In the genomic region with DNA sequence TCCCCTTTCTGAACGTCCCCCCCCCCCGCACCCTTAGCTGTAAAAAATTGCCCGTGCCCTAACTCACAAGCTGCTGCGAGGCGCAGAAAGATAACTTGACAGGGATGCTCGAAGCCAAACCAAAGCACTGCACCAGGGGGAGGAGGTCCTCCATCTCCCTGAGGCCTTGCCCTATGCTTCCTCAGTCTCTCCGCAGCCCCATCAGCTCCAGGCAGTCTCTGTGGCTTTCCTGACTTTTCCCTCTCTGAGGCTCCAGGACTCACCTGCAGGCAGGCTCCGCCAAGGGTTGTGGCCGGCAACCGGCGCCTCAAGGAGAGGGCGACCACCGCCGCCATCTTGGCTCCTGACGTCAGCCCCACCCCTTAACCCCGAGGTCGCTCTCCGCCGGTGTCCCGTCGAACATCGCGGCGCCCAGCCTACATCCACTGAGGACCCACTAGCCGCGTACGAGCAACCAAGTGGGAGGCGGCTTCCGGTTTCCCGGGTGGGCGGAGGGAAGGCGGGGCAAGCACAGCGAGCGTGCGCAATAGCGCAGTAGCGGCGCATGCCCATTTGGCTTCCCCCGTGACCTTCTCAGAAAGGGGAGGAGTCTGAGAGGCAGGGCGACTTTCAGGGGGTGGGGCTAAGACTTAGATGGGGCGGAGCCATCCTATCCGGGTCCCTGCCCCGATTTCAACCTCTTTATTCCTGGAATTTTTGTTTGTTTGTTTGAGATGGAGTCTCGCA, we compare ENCODE assay signal across 1 cellular context.
TF ChIP-seq lines count a peak whose summit lies in the region.

A gene (minus strand): TSS at position 348 of the 726 bp plus-strand sequence. CDS start 13 bp downstream, at position 335.

TF ChIP-seq in HepG2, 621 proteins besides CTCF, POLR2A, EP300 and RAD21 (continued from another document and continues in another):
- TF ChIP-seq HOXA9 (CRISPR knock-in tag; IDR thresholded peaks at IDR 0.05; ENCODE audit: borderline replicate concordance): no peak
- TF ChIP-seq, protein P1, sequence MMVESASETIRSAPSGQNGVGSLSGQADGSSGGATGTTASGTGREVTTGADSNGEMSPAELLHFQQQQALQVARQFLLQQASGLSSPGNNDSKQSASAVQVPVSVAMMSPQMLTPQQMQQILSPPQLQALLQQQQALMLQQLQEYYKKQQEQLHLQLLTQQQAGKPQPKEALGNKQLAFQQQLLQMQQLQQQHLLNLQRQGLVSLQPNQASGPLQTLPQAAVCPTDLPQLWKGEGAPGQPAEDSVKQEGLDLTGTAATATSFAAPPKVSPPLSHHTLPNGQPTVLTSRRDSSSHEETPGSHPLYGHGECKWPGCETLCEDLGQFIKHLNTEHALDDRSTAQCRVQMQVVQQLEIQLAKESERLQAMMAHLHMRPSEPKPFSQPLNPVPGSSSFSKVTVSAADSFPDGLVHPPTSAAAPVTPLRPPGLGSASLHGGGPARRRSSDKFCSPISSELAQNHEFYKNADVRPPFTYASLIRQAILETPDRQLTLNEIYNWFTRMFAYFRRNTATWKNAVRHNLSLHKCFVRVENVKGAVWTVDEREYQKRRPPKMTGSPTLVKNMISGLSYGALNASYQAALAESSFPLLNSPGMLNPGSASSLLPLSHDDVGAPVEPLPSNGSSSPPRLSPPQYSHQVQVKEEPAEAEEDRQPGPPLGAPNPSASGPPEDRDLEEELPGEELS (CRISPR knock-in tag; IDR thresholded peaks at IDR 0.05): 0 out of 2 replicates have a peak, but pooled peaks have one; percentile 5
- peak; percentile 87 for TF ChIP-seq KMT2A (CRISPR knock-in tag; IDR thresholded peaks at IDR 0.05)
- no peak for TF ChIP-seq KLF9 (CRISPR knock-in tag; IDR thresholded peaks at IDR 0.05; ENCODE audit: low read depth)
- no peak for TF ChIP-seq TCF7L2 (IDR thresholded peaks at IDR 0.05; ENCODE audit: low read depth, low read length)
- TF ChIP-seq FOXA3 (CRISPR knock-in tag; IDR thresholded peaks at IDR 0.05): peak; percentile 43; the same call in 1 of the 2 replicates
- TF ChIP-seq, protein P2, sequence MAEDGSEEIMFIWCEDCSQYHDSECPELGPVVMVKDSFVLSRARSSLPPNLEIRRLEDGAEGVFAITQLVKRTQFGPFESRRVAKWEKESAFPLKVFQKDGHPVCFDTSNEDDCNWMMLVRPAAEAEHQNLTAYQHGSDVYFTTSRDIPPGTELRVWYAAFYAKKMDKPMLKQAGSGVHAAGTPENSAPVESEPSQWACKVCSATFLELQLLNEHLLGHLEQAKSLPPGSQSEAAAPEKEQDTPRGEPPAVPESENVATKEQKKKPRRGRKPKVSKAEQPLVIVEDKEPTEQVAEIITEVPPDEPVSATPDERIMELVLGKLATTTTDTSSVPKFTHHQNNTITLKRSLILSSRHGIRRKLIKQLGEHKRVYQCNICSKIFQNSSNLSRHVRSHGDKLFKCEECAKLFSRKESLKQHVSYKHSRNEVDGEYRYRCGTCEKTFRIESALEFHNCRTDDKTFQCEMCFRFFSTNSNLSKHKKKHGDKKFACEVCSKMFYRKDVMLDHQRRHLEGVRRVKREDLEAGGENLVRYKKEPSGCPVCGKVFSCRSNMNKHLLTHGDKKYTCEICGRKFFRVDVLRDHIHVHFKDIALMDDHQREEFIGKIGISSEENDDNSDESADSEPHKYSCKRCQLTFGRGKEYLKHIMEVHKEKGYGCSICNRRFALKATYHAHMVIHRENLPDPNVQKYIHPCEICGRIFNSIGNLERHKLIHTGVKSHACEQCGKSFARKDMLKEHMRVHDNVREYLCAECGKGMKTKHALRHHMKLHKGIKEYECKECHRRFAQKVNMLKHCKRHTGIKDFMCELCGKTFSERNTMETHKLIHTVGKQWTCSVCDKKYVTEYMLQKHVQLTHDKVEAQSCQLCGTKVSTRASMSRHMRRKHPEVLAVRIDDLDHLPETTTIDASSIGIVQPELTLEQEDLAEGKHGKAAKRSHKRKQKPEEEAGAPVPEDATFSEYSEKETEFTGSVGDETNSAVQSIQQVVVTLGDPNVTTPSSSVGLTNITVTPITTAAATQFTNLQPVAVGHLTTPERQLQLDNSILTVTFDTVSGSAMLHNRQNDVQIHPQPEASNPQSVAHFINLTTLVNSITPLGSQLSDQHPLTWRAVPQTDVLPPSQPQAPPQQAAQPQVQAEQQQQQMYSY (CRISPR knock-in tag; IDR thresholded peaks at IDR 0.05): no peak
- TF ChIP-seq, protein P3, sequence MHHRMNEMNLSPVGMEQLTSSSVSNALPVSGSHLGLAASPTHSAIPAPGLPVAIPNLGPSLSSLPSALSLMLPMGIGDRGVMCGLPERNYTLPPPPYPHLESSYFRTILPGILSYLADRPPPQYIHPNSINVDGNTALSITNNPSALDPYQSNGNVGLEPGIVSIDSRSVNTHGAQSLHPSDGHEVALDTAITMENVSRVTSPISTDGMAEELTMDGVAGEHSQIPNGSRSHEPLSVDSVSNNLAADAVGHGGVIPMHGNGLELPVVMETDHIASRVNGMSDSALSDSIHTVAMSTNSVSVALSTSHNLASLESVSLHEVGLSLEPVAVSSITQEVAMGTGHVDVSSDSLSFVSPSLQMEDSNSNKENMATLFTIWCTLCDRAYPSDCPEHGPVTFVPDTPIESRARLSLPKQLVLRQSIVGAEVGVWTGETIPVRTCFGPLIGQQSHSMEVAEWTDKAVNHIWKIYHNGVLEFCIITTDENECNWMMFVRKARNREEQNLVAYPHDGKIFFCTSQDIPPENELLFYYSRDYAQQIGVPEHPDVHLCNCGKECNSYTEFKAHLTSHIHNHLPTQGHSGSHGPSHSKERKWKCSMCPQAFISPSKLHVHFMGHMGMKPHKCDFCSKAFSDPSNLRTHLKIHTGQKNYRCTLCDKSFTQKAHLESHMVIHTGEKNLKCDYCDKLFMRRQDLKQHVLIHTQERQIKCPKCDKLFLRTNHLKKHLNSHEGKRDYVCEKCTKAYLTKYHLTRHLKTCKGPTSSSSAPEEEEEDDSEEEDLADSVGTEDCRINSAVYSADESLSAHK (CRISPR knock-in tag; IDR thresholded peaks at IDR 0.05; ENCODE audit: borderline replicate concordance): no peak
- no peak for TF ChIP-seq ZNF724P (CRISPR knock-in tag; IDR thresholded peaks at IDR 0.05; ENCODE audit: borderline replicate concordance)
- no peak for TF ChIP-seq ZBTB3 (CRISPR knock-in tag; IDR thresholded peaks at IDR 0.05; ENCODE audit: borderline replicate concordance, low read depth)
- TF ChIP-seq, protein P4, sequence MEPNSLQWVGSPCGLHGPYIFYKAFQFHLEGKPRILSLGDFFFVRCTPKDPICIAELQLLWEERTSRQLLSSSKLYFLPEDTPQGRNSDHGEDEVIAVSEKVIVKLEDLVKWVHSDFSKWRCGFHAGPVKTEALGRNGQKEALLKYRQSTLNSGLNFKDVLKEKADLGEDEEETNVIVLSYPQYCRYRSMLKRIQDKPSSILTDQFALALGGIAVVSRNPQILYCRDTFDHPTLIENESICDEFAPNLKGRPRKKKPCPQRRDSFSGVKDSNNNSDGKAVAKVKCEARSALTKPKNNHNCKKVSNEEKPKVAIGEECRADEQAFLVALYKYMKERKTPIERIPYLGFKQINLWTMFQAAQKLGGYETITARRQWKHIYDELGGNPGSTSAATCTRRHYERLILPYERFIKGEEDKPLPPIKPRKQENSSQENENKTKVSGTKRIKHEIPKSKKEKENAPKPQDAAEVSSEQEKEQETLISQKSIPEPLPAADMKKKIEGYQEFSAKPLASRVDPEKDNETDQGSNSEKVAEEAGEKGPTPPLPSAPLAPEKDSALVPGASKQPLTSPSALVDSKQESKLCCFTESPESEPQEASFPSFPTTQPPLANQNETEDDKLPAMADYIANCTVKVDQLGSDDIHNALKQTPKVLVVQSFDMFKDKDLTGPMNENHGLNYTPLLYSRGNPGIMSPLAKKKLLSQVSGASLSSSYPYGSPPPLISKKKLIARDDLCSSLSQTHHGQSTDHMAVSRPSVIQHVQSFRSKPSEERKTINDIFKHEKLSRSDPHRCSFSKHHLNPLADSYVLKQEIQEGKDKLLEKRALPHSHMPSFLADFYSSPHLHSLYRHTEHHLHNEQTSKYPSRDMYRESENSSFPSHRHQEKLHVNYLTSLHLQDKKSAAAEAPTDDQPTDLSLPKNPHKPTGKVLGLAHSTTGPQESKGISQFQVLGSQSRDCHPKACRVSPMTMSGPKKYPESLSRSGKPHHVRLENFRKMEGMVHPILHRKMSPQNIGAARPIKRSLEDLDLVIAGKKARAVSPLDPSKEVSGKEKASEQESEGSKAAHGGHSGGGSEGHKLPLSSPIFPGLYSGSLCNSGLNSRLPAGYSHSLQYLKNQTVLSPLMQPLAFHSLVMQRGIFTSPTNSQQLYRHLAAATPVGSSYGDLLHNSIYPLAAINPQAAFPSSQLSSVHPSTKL (CRISPR knock-in tag; IDR thresholded peaks at IDR 0.05): peak; percentile 38; the same call in 1 of the 2 replicates
- TF ChIP-seq, protein P5, sequence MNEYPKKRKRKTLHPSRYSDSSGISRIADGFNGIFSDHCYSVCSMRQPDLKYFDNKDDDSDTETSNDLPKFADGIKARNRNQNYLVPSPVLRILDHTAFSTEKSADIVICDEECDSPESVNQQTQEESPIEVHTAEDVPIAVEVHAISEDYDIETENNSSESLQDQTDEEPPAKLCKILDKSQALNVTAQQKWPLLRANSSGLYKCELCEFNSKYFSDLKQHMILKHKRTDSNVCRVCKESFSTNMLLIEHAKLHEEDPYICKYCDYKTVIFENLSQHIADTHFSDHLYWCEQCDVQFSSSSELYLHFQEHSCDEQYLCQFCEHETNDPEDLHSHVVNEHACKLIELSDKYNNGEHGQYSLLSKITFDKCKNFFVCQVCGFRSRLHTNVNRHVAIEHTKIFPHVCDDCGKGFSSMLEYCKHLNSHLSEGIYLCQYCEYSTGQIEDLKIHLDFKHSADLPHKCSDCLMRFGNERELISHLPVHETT (CRISPR knock-in tag; conservative IDR thresholded peaks at IDR 0.05): peak; percentile 52; the same call in 1 of the 2 replicates
- TF ChIP-seq ZNF451 (CRISPR knock-in tag; IDR thresholded peaks at IDR 0.05): peak; percentile 53; the same call in 1 of the 2 replicates
- TF ChIP-seq ZNF567 (CRISPR knock-in tag; IDR thresholded peaks at IDR 0.05; ENCODE audit: borderline replicate concordance): no peak
- no peak for TF ChIP-seq POLR2AphosphoS2 (IDR thresholded peaks at IDR 0.05; ENCODE audit: low read depth, low read length)
- no peak for TF ChIP-seq HNRNPL (IDR thresholded peaks at IDR 0.05; ENCODE audit: low read depth, low read length)
- TF ChIP-seq MYC (CRISPR knock-in tag; IDR thresholded peaks at IDR 0.05; ENCODE audit: borderline replicate concordance): peak; percentile 66; the same call in 1 of the 2 replicates
- TF ChIP-seq, protein P6, sequence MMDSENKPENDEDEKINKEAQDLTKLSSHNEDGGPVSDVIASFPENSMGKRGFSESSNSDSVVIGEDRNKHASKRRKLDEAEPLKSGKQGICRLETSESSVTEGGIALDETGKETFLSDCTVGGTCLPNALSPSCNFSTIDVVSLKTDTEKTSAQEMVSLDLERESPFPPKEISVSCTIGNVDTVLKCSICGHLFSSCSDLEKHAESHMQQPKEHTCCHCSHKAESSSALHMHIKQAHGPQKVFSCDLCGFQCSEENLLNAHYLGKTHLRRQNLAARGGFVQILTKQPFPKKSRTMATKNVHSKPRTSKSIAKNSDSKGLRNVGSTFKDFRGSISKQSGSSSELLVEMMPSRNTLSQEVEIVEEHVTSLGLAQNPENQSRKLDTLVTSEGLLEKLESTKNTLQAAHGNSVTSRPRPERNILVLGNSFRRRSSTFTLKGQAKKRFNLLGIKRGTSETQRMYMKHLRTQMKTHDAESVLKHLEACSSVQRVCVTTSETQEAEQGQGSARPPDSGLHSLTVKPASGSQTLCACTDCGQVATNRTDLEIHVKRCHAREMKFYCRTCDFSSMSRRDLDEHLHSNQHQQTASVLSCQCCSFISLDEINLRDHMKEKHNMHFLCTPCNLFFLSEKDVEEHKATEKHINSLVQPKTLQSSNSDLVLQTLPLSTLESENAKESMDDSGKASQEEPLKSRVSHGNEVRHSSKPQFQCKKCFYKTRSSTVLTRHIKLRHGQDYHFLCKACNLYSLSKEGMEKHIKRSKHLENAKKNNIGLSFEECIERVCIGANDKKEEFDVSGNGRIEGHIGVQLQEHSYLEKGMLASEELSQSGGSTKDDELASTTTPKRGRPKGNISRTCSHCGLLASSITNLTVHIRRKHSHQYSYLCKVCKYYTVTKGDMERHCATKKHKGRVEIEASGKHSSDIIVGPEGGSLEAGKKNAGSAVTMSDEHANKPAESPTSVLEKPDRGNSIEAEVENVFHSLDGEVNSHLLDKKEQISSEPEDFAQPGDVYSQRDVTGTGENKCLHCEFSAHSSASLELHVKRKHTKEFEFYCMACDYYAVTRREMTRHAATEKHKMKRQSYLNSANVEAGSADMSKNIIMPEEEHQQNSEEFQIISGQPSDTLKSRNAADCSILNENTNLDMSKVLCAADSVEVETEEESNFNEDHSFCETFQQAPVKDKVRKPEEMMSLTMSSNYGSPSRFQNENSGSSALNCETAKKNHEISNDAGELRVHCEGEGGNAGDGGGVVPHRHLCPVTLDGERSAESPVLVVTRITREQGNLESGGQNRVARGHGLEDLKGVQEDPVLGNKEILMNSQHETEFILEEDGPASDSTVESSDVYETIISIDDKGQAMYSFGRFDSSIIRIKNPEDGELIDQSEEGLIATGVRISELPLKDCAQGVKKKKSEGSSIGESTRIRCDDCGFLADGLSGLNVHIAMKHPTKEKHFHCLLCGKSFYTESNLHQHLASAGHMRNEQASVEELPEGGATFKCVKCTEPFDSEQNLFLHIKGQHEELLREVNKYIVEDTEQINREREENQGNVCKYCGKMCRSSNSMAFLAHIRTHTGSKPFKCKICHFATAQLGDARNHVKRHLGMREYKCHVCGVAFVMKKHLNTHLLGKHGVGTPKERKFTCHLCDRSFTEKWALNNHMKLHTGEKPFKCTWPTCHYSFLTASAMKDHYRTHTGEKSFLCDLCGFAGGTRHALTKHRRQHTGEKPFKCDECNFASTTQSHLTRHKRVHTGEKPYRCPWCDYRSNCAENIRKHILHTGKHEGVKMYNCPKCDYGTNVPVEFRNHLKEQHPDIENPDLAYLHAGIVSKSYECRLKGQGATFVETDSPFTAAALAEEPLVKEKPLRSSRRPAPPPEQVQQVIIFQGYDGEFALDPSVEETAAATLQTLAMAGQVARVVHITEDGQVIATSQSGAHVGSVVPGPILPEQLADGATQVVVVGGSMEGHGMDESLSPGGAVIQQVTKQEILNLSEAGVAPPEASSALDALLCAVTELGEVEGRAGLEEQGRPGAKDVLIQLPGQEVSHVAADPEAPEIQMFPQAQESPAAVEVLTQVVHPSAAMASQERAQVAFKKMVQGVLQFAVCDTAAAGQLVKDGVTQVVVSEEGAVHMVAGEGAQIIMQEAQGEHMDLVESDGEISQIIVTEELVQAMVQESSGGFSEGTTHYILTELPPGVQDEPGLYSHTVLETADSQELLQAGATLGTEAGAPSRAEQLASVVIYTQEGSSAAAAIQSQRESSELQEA (CRISPR knock-in tag; IDR thresholded peaks at IDR 0.05; ENCODE audit: not compliant biosample characterization): no peak
- peak; percentile 97 for TF ChIP-seq YY1 (IDR thresholded peaks at IDR 0.05; ENCODE audit: insufficient read depth, insufficient replicate concordance, low read depth, low read length)
- no peak for TF ChIP-seq ZNF383 (CRISPR knock-in tag; IDR thresholded peaks at IDR 0.05; ENCODE audit: borderline replicate concordance)
- TF ChIP-seq ZNF430 (CRISPR knock-in tag; IDR thresholded peaks at IDR 0.05): 0 out of 2 replicates have a peak, but pooled peaks have one; percentile 34
- TF ChIP-seq, protein P7, sequence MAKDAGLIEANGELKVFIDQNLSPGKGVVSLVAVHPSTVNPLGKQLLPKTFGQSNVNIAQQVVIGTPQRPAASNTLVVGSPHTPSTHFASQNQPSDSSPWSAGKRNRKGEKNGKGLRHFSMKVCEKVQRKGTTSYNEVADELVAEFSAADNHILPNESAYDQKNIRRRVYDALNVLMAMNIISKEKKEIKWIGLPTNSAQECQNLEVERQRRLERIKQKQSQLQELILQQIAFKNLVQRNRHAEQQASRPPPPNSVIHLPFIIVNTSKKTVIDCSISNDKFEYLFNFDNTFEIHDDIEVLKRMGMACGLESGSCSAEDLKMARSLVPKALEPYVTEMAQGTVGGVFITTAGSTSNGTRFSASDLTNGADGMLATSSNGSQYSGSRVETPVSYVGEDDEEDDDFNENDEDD (CRISPR knock-in tag; IDR thresholded peaks at IDR 0.05; ENCODE audit: borderline replicate concordance): no peak
- peak; percentile 19; the same call in 1 of the 2 replicates for TF ChIP-seq RFX5 (IDR thresholded peaks at IDR 0.05; ENCODE audit: low read depth, low read length)
